In the genomic region with DNA sequence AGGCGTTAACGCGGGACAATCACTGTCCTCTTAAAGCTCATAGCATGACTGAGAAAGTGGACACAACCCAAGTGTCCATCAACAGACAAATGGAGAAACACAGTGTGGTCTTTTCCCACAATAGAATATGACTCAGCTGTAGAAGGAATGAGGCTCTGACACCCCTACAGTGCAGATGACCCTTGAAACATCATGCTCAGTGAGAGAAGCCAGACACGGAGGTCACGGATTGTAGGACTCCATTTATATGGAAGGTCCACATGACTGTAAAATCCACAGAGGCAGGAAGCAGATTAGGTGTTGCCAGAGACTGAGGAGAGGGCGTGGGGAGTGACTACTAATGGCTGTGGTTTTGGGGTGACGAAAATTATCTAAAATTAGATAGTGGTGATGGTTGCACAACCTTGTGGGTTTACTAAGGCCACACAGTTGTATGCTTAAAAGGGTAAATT, we compare ENCODE assay signal across 1 cellular context.
TF ChIP-seq lines count a peak whose summit lies in the region.

No MANE protein-coding gene starts in this region.

TF ChIP-seq in K562, 482 proteins besides CTCF, POLR2A, EP300 and RAD21 (continued from another document and continues in another):
- TF ChIP-seq MEF2D (tag; conservative IDR thresholded peaks at IDR 0.05; ENCODE audit: low read depth), result peak; percentile 96
- TF ChIP-seq GABPB1 (CRISPR knock-in tag; IDR thresholded peaks at IDR 0.05), result peak; percentile 68
- TF ChIP-seq ZBTB7A (IDR thresholded peaks at IDR 0.05; ENCODE audit: borderline replicate concordance, control insufficient read depth, low read depth, low read length), result no peak
- TF ChIP-seq FOSL1 (tag; conservative IDR thresholded peaks at IDR 0.05), result peak; percentile 75
- TF ChIP-seq KDM2B (CRISPR knock-in tag; IDR thresholded peaks at IDR 0.05), result no peak
- TF ChIP-seq NR2C1 (IDR thresholded peaks at IDR 0.05), result no peak
- 0 out of 2 replicates have a peak, but pooled peaks have one; percentile 29 for TF ChIP-seq NR2C1 (tag; IDR thresholded peaks at IDR 0.05)
- TF ChIP-seq, protein P1, sequence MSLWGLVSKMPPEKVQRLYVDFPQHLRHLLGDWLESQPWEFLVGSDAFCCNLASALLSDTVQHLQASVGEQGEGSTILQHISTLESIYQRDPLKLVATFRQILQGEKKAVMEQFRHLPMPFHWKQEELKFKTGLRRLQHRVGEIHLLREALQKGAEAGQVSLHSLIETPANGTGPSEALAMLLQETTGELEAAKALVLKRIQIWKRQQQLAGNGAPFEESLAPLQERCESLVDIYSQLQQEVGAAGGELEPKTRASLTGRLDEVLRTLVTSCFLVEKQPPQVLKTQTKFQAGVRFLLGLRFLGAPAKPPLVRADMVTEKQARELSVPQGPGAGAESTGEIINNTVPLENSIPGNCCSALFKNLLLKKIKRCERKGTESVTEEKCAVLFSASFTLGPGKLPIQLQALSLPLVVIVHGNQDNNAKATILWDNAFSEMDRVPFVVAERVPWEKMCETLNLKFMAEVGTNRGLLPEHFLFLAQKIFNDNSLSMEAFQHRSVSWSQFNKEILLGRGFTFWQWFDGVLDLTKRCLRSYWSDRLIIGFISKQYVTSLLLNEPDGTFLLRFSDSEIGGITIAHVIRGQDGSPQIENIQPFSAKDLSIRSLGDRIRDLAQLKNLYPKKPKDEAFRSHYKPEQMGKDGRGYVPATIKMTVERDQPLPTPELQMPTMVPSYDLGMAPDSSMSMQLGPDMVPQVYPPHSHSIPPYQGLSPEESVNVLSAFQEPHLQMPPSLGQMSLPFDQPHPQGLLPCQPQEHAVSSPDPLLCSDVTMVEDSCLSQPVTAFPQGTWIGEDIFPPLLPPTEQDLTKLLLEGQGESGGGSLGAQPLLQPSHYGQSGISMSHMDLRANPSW (CRISPR knock-in tag; IDR thresholded peaks at IDR 0.05), result no peak
- TF ChIP-seq GTF2B (IDR thresholded peaks at IDR 0.05; ENCODE audit: extremely low read depth, insufficient read length), result no peak
- TF ChIP-seq SNRNP70 (optimal IDR thresholded peaks at IDR 0.05; ENCODE audit: low read depth, low read length), result no peak
- TF ChIP-seq TCF7L2 (IDR thresholded peaks at IDR 0.05; ENCODE audit: low read depth, low read length), result no peak
- no peak for TF ChIP-seq RBM14 (IDR thresholded peaks at IDR 0.05; ENCODE audit: borderline replicate concordance, insufficient read depth, low read depth, low read length)
- TF ChIP-seq HCFC1 (IDR thresholded peaks at IDR 0.05; ENCODE audit: low read depth, low read length), result 0 out of 2 replicates have a peak, but pooled peaks have one; percentile 19
- TF ChIP-seq, protein P2, sequence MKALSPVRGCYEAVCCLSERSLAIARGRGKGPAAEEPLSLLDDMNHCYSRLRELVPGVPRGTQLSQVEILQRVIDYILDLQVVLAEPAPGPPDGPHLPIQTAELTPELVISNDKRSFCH (CRISPR knock-in tag; IDR thresholded peaks at IDR 0.05), result no peak
- TF ChIP-seq, protein P2 (tag; IDR thresholded peaks at IDR 0.05), result peak; percentile 83; the same call in 1 of the 2 replicates
- TF ChIP-seq FIP1L1 (IDR thresholded peaks at IDR 0.05; ENCODE audit: low read depth, low read length, poor library complexity, severe bottlenecking), result no peak
- TF ChIP-seq, protein P3, sequence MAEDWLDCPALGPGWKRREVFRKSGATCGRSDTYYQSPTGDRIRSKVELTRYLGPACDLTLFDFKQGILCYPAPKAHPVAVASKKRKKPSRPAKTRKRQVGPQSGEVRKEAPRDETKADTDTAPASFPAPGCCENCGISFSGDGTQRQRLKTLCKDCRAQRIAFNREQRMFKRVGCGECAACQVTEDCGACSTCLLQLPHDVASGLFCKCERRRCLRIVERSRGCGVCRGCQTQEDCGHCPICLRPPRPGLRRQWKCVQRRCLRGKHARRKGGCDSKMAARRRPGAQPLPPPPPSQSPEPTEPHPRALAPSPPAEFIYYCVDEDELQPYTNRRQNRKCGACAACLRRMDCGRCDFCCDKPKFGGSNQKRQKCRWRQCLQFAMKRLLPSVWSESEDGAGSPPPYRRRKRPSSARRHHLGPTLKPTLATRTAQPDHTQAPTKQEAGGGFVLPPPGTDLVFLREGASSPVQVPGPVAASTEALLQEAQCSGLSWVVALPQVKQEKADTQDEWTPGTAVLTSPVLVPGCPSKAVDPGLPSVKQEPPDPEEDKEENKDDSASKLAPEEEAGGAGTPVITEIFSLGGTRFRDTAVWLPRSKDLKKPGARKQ (CRISPR knock-in tag; IDR thresholded peaks at IDR 0.05), result no peak
- TF ChIP-seq, protein P4, sequence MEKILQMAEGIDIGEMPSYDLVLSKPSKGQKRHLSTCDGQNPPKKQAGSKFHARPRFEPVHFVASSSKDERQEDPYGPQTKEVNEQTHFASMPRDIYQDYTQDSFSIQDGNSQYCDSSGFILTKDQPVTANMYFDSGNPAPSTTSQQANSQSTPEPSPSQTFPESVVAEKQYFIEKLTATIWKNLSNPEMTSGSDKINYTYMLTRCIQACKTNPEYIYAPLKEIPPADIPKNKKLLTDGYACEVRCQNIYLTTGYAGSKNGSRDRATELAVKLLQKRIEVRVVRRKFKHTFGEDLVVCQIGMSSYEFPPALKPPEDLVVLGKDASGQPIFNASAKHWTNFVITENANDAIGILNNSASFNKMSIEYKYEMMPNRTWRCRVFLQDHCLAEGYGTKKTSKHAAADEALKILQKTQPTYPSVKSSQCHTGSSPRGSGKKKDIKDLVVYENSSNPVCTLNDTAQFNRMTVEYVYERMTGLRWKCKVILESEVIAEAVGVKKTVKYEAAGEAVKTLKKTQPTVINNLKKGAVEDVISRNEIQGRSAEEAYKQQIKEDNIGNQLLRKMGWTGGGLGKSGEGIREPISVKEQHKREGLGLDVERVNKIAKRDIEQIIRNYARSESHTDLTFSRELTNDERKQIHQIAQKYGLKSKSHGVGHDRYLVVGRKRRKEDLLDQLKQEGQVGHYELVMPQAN (IDR thresholded peaks at IDR 0.05; ENCODE audit: borderline replicate concordance), result no peak
- TF ChIP-seq CEBPZ (IDR thresholded peaks at IDR 0.05; ENCODE audit: borderline replicate concordance, low read depth, low read length), result no peak
- TF ChIP-seq, protein P5, sequence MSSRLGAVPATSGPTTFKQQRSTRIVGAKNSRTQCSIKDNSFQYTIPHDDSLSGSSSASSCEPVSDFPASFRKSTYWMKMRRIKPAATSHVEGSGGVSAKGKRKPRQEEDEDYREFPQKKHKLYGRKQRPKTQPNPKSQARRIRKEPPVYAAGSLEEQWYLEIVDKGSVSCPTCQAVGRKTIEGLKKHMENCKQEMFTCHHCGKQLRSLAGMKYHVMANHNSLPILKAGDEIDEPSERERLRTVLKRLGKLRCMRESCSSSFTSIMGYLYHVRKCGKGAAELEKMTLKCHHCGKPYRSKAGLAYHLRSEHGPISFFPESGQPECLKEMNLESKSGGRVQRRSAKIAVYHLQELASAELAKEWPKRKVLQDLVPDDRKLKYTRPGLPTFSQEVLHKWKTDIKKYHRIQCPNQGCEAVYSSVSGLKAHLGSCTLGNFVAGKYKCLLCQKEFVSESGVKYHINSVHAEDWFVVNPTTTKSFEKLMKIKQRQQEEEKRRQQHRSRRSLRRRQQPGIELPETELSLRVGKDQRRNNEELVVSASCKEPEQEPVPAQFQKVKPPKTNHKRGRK (tag; IDR thresholded peaks at IDR 0.05), result no peak
- TF ChIP-seq E2F3 (CRISPR knock-in tag; IDR thresholded peaks at IDR 0.05), result no peak
- peak; percentile 18 for TF ChIP-seq MEIS2 (IDR thresholded peaks at IDR 0.05; ENCODE audit: partially characterized antibody)
- TF ChIP-seq COPS2 (conservative IDR thresholded peaks at IDR 0.05), result no peak
- 0 out of 2 replicates have a peak, but pooled peaks have one; percentile 40 for TF ChIP-seq ZBTB43 (CRISPR knock-in tag; IDR thresholded peaks at IDR 0.05)
- TF ChIP-seq TRIM28 (IDR thresholded peaks at IDR 0.05), result no peak
- TF ChIP-seq WHSC1 (IDR thresholded peaks at IDR 0.05; ENCODE audit: low read length), result no peak
- TF ChIP-seq, protein P6, sequence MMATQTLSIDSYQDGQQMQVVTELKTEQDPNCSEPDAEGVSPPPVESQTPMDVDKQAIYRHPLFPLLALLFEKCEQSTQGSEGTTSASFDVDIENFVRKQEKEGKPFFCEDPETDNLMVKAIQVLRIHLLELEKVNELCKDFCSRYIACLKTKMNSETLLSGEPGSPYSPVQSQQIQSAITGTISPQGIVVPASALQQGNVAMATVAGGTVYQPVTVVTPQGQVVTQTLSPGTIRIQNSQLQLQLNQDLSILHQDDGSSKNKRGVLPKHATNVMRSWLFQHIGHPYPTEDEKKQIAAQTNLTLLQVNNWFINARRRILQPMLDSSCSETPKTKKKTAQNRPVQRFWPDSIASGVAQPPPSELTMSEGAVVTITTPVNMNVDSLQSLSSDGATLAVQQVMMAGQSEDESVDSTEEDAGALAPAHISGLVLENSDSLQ (IDR thresholded peaks at IDR 0.05), result peak; percentile 64; the same call in 1 of the 2 replicates
- TF ChIP-seq SREBF1 (IDR thresholded peaks at IDR 0.05; ENCODE audit: borderline replicate concordance, low read depth, low read length), result no peak
- TF ChIP-seq ZNF398 (CRISPR knock-in tag; IDR thresholded peaks at IDR 0.05), result no peak
- 0 out of 2 replicates have a peak, but pooled peaks have one; percentile 25 for TF ChIP-seq MYC (IDR thresholded peaks at IDR 0.05; ENCODE audit: low read depth, low read length)
- TF ChIP-seq MYC (CRISPR knock-in tag; IDR thresholded peaks at IDR 0.05; ENCODE audit: borderline replicate concordance, low read depth), result no peak
- TF ChIP-seq NR2C2 (CRISPR knock-in tag; IDR thresholded peaks at IDR 0.05), result no peak
- peak; percentile 65; the same call in 1 of the 2 replicates for TF ChIP-seq NR2C2 (tag; IDR thresholded peaks at IDR 0.05)
- TF ChIP-seq GTF3C2 (IDR thresholded peaks at IDR 0.05; ENCODE audit: borderline replicate concordance, extremely low read depth, insufficient read length), result no peak
- peak; percentile 85; the same call in 1 of the 2 replicates for TF ChIP-seq ESRRA (IDR thresholded peaks at IDR 0.05; ENCODE audit: borderline replicate concordance, low read depth)
